ENCODE assay signal across 1 cellular context in the genomic region with DNA sequence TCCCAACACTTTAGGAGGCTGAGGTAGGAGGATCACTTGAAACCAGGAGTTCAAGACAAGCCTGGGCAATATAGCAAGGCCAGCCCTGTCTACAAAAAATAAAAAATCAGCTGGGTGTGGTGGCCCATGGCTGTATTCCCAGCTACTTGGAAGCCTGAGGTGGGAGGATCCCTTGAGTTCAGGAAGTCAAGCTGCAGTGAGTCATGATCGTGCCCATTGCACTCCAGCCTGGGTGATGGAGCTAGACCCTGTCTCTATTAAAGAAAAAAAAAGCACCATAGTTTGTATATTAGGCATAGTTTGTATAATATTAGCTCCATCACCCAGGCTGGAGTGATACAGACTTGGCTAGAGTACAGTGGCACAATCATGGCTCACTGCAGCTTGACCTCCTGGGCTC.
TF ChIP-seq lines count a peak whose summit lies in the region.

No MANE protein-coding gene starts in this region.

TF ChIP-seq in endothelial cell of umbilical vein, 7 proteins besides CTCF, POLR2A, EP300 and RAD21:
- TF ChIP-seq EZH2 (IDR thresholded peaks at IDR 0.05; ENCODE audit: borderline replicate concordance, low read depth, low read length, severe bottlenecking) (no peak), JUN (IDR thresholded peaks at IDR 0.05; ENCODE audit: borderline replicate concordance, insufficient read depth, insufficient read length, low read depth) (peak; percentile 42), FOS (IDR thresholded peaks at IDR 0.05; ENCODE audit: borderline replicate concordance, insufficient read depth, low read length) (peak; percentile 73)
